ENCODE assay signal across 17 cellular contexts in the genomic region with DNA sequence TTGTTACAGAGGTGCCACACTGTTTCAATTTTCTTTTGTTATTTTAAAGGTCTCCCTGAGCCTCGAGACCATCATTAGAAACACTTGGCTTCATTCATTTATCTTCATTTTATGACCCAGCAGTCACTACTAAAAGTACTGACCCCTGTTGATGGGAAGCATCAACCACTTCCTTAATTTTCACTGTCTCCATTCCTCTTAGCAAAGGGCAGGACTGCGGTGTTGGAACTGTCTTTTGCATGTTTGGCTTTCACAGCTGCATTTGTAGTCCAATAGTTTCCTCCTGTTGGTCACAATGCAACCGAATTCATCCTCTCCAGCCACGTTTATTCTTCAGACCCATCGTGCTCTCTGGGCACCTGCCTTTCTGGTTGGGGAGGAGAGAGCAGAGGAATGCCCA. TPM values are rescaled to one million over a fixed set of nuclear protein-coding genes. Genes with fewer than 3 reads are reported as not detected.
A peak's percentile ranks its signal among the peaks of the same experiment; 100 is the strongest.
DNase-seq lines count a peak whose midpoint lies in the region; ATAC-seq, FAIRE-seq and TF ChIP-seq lines count a peak whose summit lies in the region.
"Had no signal": no experiment of that assay in that cellular context is flagged by ENCODE, and none has a peak within 500 bp of the region (broad histone marks: within the 10 kb centered on the region; RNA-seq: fewer than 3 reads in every experiment).

No MANE protein-coding gene starts in this region.

- FAIRE-seq in K562 (lab: Jason Lieb, UNC), result no peak
- FAIRE-seq: HTR-8/SVneo had no signal

- no peaks in the 10 kb centered on the region for H3K79me2 ChIP-seq in K562 (ENCODE audit: control insufficient read depth, insufficient read depth, low read length)

- H3K36me3 ChIP-seq in heart left ventricle (no peaks in the 10 kb centered on the region), K562 (ENCODE audit: control insufficient read depth, insufficient read depth, low read length) (no peaks in the 10 kb centered on the region)
- H3K36me3 ChIP-seq: BLaER1 treated with 17β-estradiol and CSF1 and Interleukin-3, amounts not matched to agents 10 nM and 100 nM had no signal

- TF ChIP-seq RAD21 in K562 (CRISPR knock-in tag; conservative IDR thresholded peaks at IDR 0.05 in 1 of 2, IDR thresholded peaks at IDR 0.05 in 1 of 2), result no peak

- WGBS in heart left ventricle, 4 donors, result 79 to 83% (median 81%) methylated on average over 5 of the region's 5 CpGs
- WGBS in K562 (ENCODE audit: insufficient coverage, low coverage, missing lambda C conversion rate), result 38% methylated on average over 5 of the region's 5 CpGs

- intact Hi-C loops in cardiac septum (cut with DNase I), result no loop called here
- intact Hi-C loops in heart left ventricle (cut with DNase I), result no loop called here
- intact Hi-C loops in K562 (cut with micrococcal nuclease), result no loop called here

- H2AFZ ChIP-seq in K562 (ENCODE audit: low read depth, low read length), result no peak overlapping the region

- no peak overlapping the region for H3K9ac ChIP-seq in K562 (ENCODE audit: insufficient read depth in 1 of 2, low read depth in 2 of 2, low read length in 2 of 2)
- H3K9ac ChIP-seq: BLaER1 treated with 17β-estradiol and CSF1 and Interleukin-3, amounts not matched to agents 10 nM and 100 nM had no signal

- H3K4me2 ChIP-seq in K562 (ENCODE audit: insufficient read depth, low read length), result no peak overlapping the region
- H3K4me2 ChIP-seq: BLaER1 treated with 17β-estradiol and CSF1 and Interleukin-3, amounts not matched to agents 10 nM and 100 nM had no signal

- no peaks in the 10 kb centered on the region for H4K20me1 ChIP-seq in K562 (replicated peaks; ENCODE audit: control insufficient read depth, insufficient read depth, low read length)
- H4K20me1 ChIP-seq: BLaER1 treated with 17β-estradiol and CSF1 and Interleukin-3, amounts not matched to agents 10 nM and 100 nM had no signal

- in situ Hi-C loops in K562 (cut with MboI), result no loop called here
- in situ Hi-C loops in ACHN (cut with HindIII; ENCODE audit: low pct_ligation_motif_present, low pct_unique_long_range_greater_than_20kb, low sequenced_read_pairs), result no loop called here

- no peak for TF ChIP-seq POLR2A in heart left ventricle (IDR thresholded peaks at IDR 0.05)
- no peak for TF ChIP-seq POLR2A in K562 (conservative IDR thresholded peaks at IDR 0.05)

- CTCF ChIA-PET in K562 (lab: Yijun Ruan, JAX; ENCODE audit: low intra/inter-chr PET ratio), result no interaction called here

- DNase-seq in NOMO-1 treated with DMSO at 0.1 percent for 48 hours (lab: John Stamatoyannopoulos, UW; ENCODE audit: unreplicated experiment), result peak; percentile 30
- no peak for DNase-seq in NOMO-1 treated with dmso at 0.1 percent for 144 hours (lab: John Stamatoyannopoulos, UW; ENCODE audit: unreplicated experiment)
- peak; percentile 66 for DNase-seq in cardiac septum (ENCODE audit: low spot score)
- no peak for DNase-seq in heart left ventricle
- DNase-seq in K562 (ENCODE audit: extremely low read depth in 1 of 4, low spot score in 3 of 4), result no peak
- no peak for DNase-seq in NCI-H69 (lab: John Stamatoyannopoulos, UW)
- no peak for DNase-seq in NK-92 (lab: John Stamatoyannopoulos, UW; ENCODE audit: unreplicated experiment)
- no peak for DNase-seq in ACHN
- DNase-seq: 8988T; Calu3; CD8-positive, alpha-beta T cell; DMS79 treated with DMSO at 0.1 percent for 48 hours; GF-D8; GOT3; H7 had no signal

- no peak for TF ChIP-seq EP300 in K562 (IDR thresholded peaks at IDR 0.05; ENCODE audit: low read length)

- H3K4me3 ChIP-seq in heart left ventricle (no peak overlapping the region), K562 (no peak overlapping the region)
- H3K4me3 ChIP-seq: BLaER1 treated with 17β-estradiol and CSF1 and Interleukin-3, amounts not matched to agents 10 nM and 100 nM had no signal

- H3K27ac ChIP-seq in heart left ventricle, result no peak overlapping the region
- no peak overlapping the region for H3K27ac ChIP-seq in K562 (ENCODE audit: extremely low read depth, low read depth, low read length)
- H3K27ac ChIP-seq: BLaER1 treated with 17β-estradiol and CSF1 and Interleukin-3, amounts not matched to agents 10 nM and 100 nM had no signal

- no peaks in the 10 kb centered on the region for H3K4me1 ChIP-seq in heart left ventricle
- H3K4me1 ChIP-seq in K562 (replicated peaks in 1 of 2; ENCODE audit: control insufficient read depth in 2 of 2, insufficient read depth in 2 of 2, low read length in 2 of 2), result peaks cover 0 to 3% of the 10 kb centered on the region in 2 experiments; a peak in 3 of 5 replicates

- H3K27me3 ChIP-seq in heart left ventricle (peaks cover 0 to 13% (median 0%) of the 10 kb centered on the region in 9 donors), K562 (ENCODE audit: control insufficient read depth in 2 of 2, insufficient read depth in 2 of 2, low read length in 2 of 2) (no peaks in the 10 kb centered on the region)
- H3K27me3 ChIP-seq: BLaER1 treated with 17β-estradiol and CSF1 and Interleukin-3, amounts not matched to agents 10 nM and 100 nM had no signal

- peaks cover 0 to 9% (median 0%) of the 10 kb centered on the region in 12 donors for H3K9me3 ChIP-seq in heart left ventricle
- no peaks in the 10 kb centered on the region for H3K9me3 ChIP-seq in K562 (replicated peaks; ENCODE audit: control insufficient read depth, insufficient read depth, low read depth, low read length)

- POLR2A ChIA-PET in K562 (lab: Yijun Ruan, JAX), result interaction anchor here (1.1 kb wide), 1 partner anchor 14 kb away, joined by 3 read pairs; no protein-coding TSS in a partner anchor

- H3K9me1 ChIP-seq in K562 (ENCODE audit: control insufficient read depth, insufficient read depth, low read length), result no peaks in the 10 kb centered on the region

- no TSS peak for BruUV-seq in K562 (replicated peaks; lab: Mats Ljungman, UMichigan)

- ATAC-seq in heart left ventricle (no peak), K562 (no peak)
- ATAC-seq: CD8-positive, alpha-beta T cell had no signal

- TF ChIP-seq CTCF in heart left ventricle (IDR thresholded peaks at IDR 0.05) (no peak), K562 (IDR thresholded peaks at IDR 0.05 in 2 of 3, conservative IDR thresholded peaks at IDR 0.05 in 1 of 3; ENCODE audit: insufficient read depth in 2 of 3, low read depth in 1 of 3, low read length in 3 of 3) (no peak)

TF ChIP-seq in K562, 482 proteins besides CTCF, POLR2A, EP300 and RAD21:
- TF ChIP-seq ZNF3 (CRISPR knock-in tag; IDR thresholded peaks at IDR 0.05) (no peak), SPI1 (IDR thresholded peaks at IDR 0.05; ENCODE audit: borderline replicate concordance, low read depth, low read length) (peak; percentile 83; the same call in 1 of the 2 replicates), XRCC5 (IDR thresholded peaks at IDR 0.05; ENCODE audit: low read depth, low read length) (no peak)

RNA-seq across cellular contexts. Expression of gene PDZD8, which starts 46.7 kb away (rescaled TPM):
- 27.9 TPM for total RNA-seq in cardiac septum
- 10 to 100 TPM; 19.1 to 37.2 (median 26.1) TPM for total RNA-seq in heart left ventricle
- 10 to 100 TPM in 1 of 2 donors, 1 to 10 TPM in 1; 2.0 to 11.5 TPM for polyA plus RNA-seq in heart left ventricle
- 26.6 and 71.2 TPM in 2 replicates for total RNA-seq in K562 (2011; cell fraction: chromatin; rRNA removed; ENCODE audit: low replicate concordance)
- total RNA-seq in K562 (2011; cell fraction: nucleolus; rRNA removed), result 29.4 and 37.0 TPM in 2 replicates
- total RNA-seq in K562 (2011; cell fraction: nucleoplasm; rRNA removed), result 56.0 and 86.6 TPM in 2 replicates
- 15.5 and 18.8 TPM in 2 replicates for total RNA-seq in K562 (2014; rRNA removed)
- 53.4 and 60.6 TPM in 2 replicates for total RNA-seq in K562 (2014; rRNA removed; fragmentation: Illumina TruSeq; extraction: Trizol)
- total RNA-seq in K562 (2015; rRNA removed; fragmentation: Illumina TruSeq; extraction: Trizol), result 35.0 and 36.8 TPM in 2 replicates
- 46.8 and 49.4 TPM in 2 replicates for total RNA-seq in K562 (2021)
- 32.3 and 41.9 TPM in 2 replicates for polyA plus RNA-seq in K562 (2011; rRNA removed)
- 8.0 and 17.4 TPM in 2 replicates for polyA plus RNA-seq in K562 (2011; cell fraction: cytosol; rRNA removed)
- polyA plus RNA-seq in K562 (2011; cell fraction: nucleus; rRNA removed), result 10.7 and 14.0 TPM in 2 replicates
- polyA plus RNA-seq in K562 (2012), result 19.7 and 19.8 TPM in 2 replicates
- 45.2 and 52.5 TPM in 2 replicates for polyA plus RNA-seq in K562 (2014; fragmentation: Illumina TruSeq; extraction: Trizol)
- polyA plus RNA-seq in K562 (2014; fragmentation: Nextera tagmentation; extraction: Ambion mirVana), result 1 to 10 TPM; 5.5 to 5.9 TPM
- polyA plus RNA-seq in K562 (2014; rRNA removed), result 16.7 and 19.8 TPM in 2 replicates
- polyA minus RNA-seq in K562 (2011; rRNA and poly(A)+ RNA removed), result 147 and 155 TPM in 2 replicates
- 51.4 and 65.1 TPM in 2 replicates for polyA minus RNA-seq in K562 (2011; cell fraction: cytosol; rRNA and poly(A)+ RNA removed)
- 16.8 and 31.1 TPM in 2 replicates for polyA minus RNA-seq in K562 (2011; cell fraction: nucleus; rRNA and poly(A)+ RNA removed)

Comparison
In these comparisons a context has a peak if more than half of its experiments do, and no peak if none do; other contexts are left out.
1. DNase-seq: peak in NOMO-1 treated with DMSO at 0.1 percent for 48 hours (single experiment) and cardiac septum (single experiment); none in NOMO-1 treated with dmso at 0.1 percent for 144 hours (single experiment), heart left ventricle (0 of 5), K562 (0 of 4), NCI-H69 (single experiment), NK-92 (single experiment) and ACHN (single experiment).